In genomic region chrX:112513154-112513553, GRCh38 we compare ENCODE assay signal across 28 cellular contexts.
DNase-seq lines count a peak whose midpoint lies in the region; ATAC-seq and TF ChIP-seq lines count a peak whose summit lies in the region.
"Had no signal": no experiment of that assay in that cellular context is flagged by ENCODE, and none has a peak within 500 bp of the region (broad histone marks: within the 10 kb centered on the region; RNA-seq: fewer than 3 reads in every experiment).

No MANE protein-coding gene starts in this region.

- peaks cover 9% of the 10 kb centered on the region for H3K9me3 Mint-ChIP-seq in Caco-2 (ENCODE audit: unreplicated experiment)

- no peak overlapping the region for H3K4me2 ChIP-seq in Karpas-422 (ENCODE audit: low read depth, low read length, poor library complexity, severe bottlenecking)

- POLR2A ChIA-PET in Caco-2 (lab: Charles Lee), result no interaction called here

- no peak overlapping the region for H3K4me3 Mint-ChIP-seq in Caco-2 (ENCODE audit: unreplicated experiment)
- H3K4me3 Mint-ChIP-seq: activated B cell treated with CpG ODN at 0.5 μM for 24 hours; activated T-helper 1 cell treated with anti-CD3 and anti-CD28 coated beads, Interleukin-12 subunit alpha, Interleukin-12 subunit beta, Interleukin-2, Interleukin-4 antibody, amounts not matched to agents 30 ng/mL and 10 ng/mL and 1 ng/mL, durations not matched to agents 14 hours and 24 hours and 36 hours; CD8-positive, alpha-beta memory T cell; stimulated activated naive CD8-positive, alpha-beta T cell treated with anti-CD3 and anti-CD28 coated beads, Interleukin-15, Interleukin-2, amounts not matched to agents 100 ng/mL and 50 ng/mL, for 24 hours had no signal

- TF ChIP-seq CTCF in Caco-2 (IDR thresholded peaks at IDR 0.05; ENCODE audit: insufficient read depth in 1 of 2, low read depth in 1 of 2, low read length in 1 of 2, severe bottlenecking in 1 of 2, unreplicated experiment in 1 of 2), result no peak
- no peak for TF ChIP-seq CTCF in choroid plexus epithelial cell (conservative IDR thresholded peaks at IDR 0.05; ENCODE audit: low read depth, low read length)

- H3K36me3 Mint-ChIP-seq in Caco-2 (ENCODE audit: insufficient read depth, unreplicated experiment), result no peaks in the 10 kb centered on the region
- H3K36me3 Mint-ChIP-seq: CD8-positive, alpha-beta memory T cell had no signal

- H3K27ac Mint-ChIP-seq in Caco-2 (ENCODE audit: unreplicated experiment), result no peak overlapping the region
- H3K27ac Mint-ChIP-seq: activated B cell treated with CpG ODN at 0.5 μM for 24 hours; activated T-helper 1 cell treated with anti-CD3 and anti-CD28 coated beads, Interleukin-12 subunit alpha, Interleukin-12 subunit beta, Interleukin-2, Interleukin-4 antibody, amounts not matched to agents 30 ng/mL and 10 ng/mL and 1 ng/mL, durations not matched to agents 14 hours and 24 hours and 36 hours; CD8-positive, alpha-beta memory T cell; stimulated activated naive CD8-positive, alpha-beta T cell treated with anti-CD3 and anti-CD28 coated beads, Interleukin-15, Interleukin-2, amounts not matched to agents 100 ng/mL and 50 ng/mL, for 24 hours had no signal

- no peak overlapping the region for H3K9ac ChIP-seq in Karpas-422 (ENCODE audit: low read length)

- H3K79me2 ChIP-seq in Karpas-422 (ENCODE audit: low read length), result no peaks in the 10 kb centered on the region

- no peak for ATAC-seq in GM19324 (IDR thresholded peaks at IDR 0.05; ENCODE audit: low FRiP score, unreplicated experiment)
- no peak for ATAC-seq in Right ventricle myocardium superior (ENCODE audit: poor library complexity)
- ATAC-seq: gastroesophageal sphincter, K562, lower lobe of right lung had no signal

- H3K4me1 ChIP-seq in Caco-2 (no peaks in the 10 kb centered on the region), Karpas-422 (ENCODE audit: low read length) (no peaks in the 10 kb centered on the region)
- H3K4me1 ChIP-seq: gastroesophageal sphincter, lower lobe of right lung, sigmoid colon, tibial artery had no signal

- no TSS peak for BruUV-seq in Caco-2 (replicated peaks; lab: Mats Ljungman, UMichigan)

- H3K36me3 ChIP-seq in Caco-2 (ENCODE audit: control insufficient read depth, insufficient read depth, low read length) (no peaks in the 10 kb centered on the region), Karpas-422 (ENCODE audit: insufficient read depth, low read length) (no peaks in the 10 kb centered on the region)
- H3K36me3 ChIP-seq: gastroesophageal sphincter, lower lobe of right lung, sigmoid colon, tibial artery had no signal

- H3K27ac ChIP-seq in Karpas-422 (ENCODE audit: low read length), result no peak overlapping the region
- H3K27ac ChIP-seq: gastroesophageal sphincter, lower lobe of right lung, sigmoid colon, tibial artery had no signal

- no peak overlapping the region for H2AFZ ChIP-seq in Karpas-422 (ENCODE audit: low read length)

- H3K9me3 ChIP-seq in Caco-2, result no peaks in the 10 kb centered on the region
- H3K9me3 ChIP-seq in Karpas-422 (ENCODE audit: low read length), result peaks cover 8% of the 10 kb centered on the region; the same call in 1 of the 2 replicates
- H3K9me3 ChIP-seq: lower lobe of right lung, sigmoid colon had no signal

- no peaks in the 10 kb centered on the region for H3K9me2 ChIP-seq in Karpas-422 (replicated peaks; ENCODE audit: insufficient read depth, low read length)

- H3K4me3 ChIP-seq in Caco-2 (ENCODE audit: low read depth, low read length) (no peak overlapping the region), choroid plexus epithelial cell (ENCODE audit: low read depth, low read length) (no peak overlapping the region), Karpas-422 (ENCODE audit: low read length) (no peak overlapping the region)
- H3K4me3 ChIP-seq: gastroesophageal sphincter, K562, lower lobe of right lung, sigmoid colon, tibial artery had no signal

- intact Hi-C loops in Caco-2 (cut with micrococcal nuclease; ENCODE audit: unreplicated experiment), result no loop called here
- intact Hi-C loops in posterior vena cava (cut with DNase I), result no loop called here
- intact Hi-C loops in Right ventricle myocardium superior (cut with DNase I), result no loop called here

- no peaks in the 10 kb centered on the region for H3K27me3 Mint-ChIP-seq in Caco-2 (ENCODE audit: insufficient read depth, unreplicated experiment)
- H3K27me3 Mint-ChIP-seq: activated B cell treated with CpG ODN at 0.5 μM for 24 hours; stimulated activated naive CD8-positive, alpha-beta T cell treated with anti-CD3 and anti-CD28 coated beads, Interleukin-15, Interleukin-2, amounts not matched to agents 100 ng/mL and 50 ng/mL, for 24 hours had no signal

- H3K4me1 Mint-ChIP-seq in Caco-2 (ENCODE audit: low read depth, unreplicated experiment), result no peaks in the 10 kb centered on the region
- H3K4me1 Mint-ChIP-seq: activated B cell treated with CpG ODN at 0.5 μM for 24 hours; CD8-positive, alpha-beta memory T cell had no signal

- CTCF ChIA-PET in Caco-2 (lab: Charles Lee), result interaction anchor here (0.7 kb wide), 1 partner anchor 127 kb away, joined by 3 read pairs; no protein-coding TSS in a partner anchor

- DNase-seq in Caco-2, result peak; percentile 44 to 52
- DNase-seq in NCI-H1048 (lab: John Stamatoyannopoulos, UW), result peak; percentile 3
- peak; percentile 1 for DNase-seq in choroid plexus epithelial cell (ENCODE audit: low read depth)
- DNase-seq in islet precursor cell, result peak; percentile 72
- DNase-seq in Karpas-422, result no peak
- no peak for DNase-seq in posterior vena cava (ENCODE audit: low spot score)
- DNase-seq in Right ventricle myocardium superior, result no peak
- DNase-seq: activated B cell treated with CpG ODN at 0.5 μM for 24 hours; activated CD4-positive, alpha-beta T cell treated with anti-CD3 and anti-CD28 coated beads, Interleukin-2, amount 50 U/mL, for 4 hours; activated naive CD4-positive, alpha-beta T cell treated with anti-CD3 and anti-CD28 coated beads, Interleukin-2, amount 50 U/mL, for 16 hours; AML-193; anterior cingulate cortex; caudate nucleus; CD8-positive, alpha-beta memory T cell; DMS153; GDM1; kidney; lower lobe of right lung; NCI-H526; sigmoid colon; stimulated activated CD4-positive, alpha-beta T cell treated with anti-CD3 and anti-CD28 coated beads, Interleukin-15, amount 100 ng/mL, for 24 hours; T-helper 9 cell; tibial artery had no signal

- no peaks in the 10 kb centered on the region for H4K20me1 ChIP-seq in Karpas-422 (ENCODE audit: insufficient read depth, low read depth, low read length)

- H3K27me3 ChIP-seq in Caco-2 (replicated peaks; ENCODE audit: control insufficient read depth, insufficient read depth, low read length) (no peaks in the 10 kb centered on the region), Karpas-422 (ENCODE audit: low read length) (no peaks in the 10 kb centered on the region)
- H3K27me3 ChIP-seq: gastroesophageal sphincter, sigmoid colon, tibial artery had no signal

Comparison
In these comparisons a context has a peak if more than half of its experiments do, and no peak if none do; other contexts are left out.
1. DNase-seq: peak in Caco-2 (2 of 2), NCI-H1048 (single experiment), choroid plexus epithelial cell (single experiment) and islet precursor cell (single experiment); none in Karpas-422 (single experiment), posterior vena cava (single experiment) and Right ventricle myocardium superior (single experiment).